In the genomic region with DNA sequence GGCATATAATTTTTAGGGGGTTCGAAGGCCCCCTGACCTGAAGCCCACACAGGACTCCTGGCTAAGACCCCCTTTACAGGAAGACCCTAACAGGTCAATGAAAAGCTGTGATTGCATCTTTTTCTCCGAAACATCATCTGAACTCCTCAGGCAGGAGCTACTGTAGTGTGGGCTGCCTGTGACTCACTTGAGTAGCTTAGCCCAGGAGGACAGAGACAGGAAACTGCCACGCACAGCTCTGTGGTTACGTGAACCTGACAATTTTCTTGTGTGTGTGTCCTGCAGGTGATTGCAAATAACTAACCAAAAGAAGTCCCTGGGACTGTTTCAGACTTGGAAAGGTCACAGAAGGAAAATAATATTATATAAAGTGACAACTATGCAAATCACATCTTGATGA, we compare ENCODE assay signal across 12 cellular contexts. TPM values are rescaled to one million over a fixed set of nuclear protein-coding genes. Genes with fewer than 3 reads are reported as not detected.
A peak's percentile ranks its signal among the peaks of the same experiment; 100 is the strongest.
DNase-seq lines count a peak whose midpoint lies in the region; ATAC-seq, FAIRE-seq and TF ChIP-seq lines count a peak whose summit lies in the region.
"Not testable (repeated sequence)": the region's sequence is repeated elsewhere in the genome, so short reads cannot be mapped to it uniquely, and the experiment has no call there.
"Had no signal": no experiment of that assay in that cellular context is flagged by ENCODE, and none has a peak within 500 bp of the region (broad histone marks: within the 10 kb centered on the region; RNA-seq: fewer than 3 reads in every experiment).

No MANE protein-coding gene starts in this region.

- H3K27ac Mint-ChIP-seq in activated CD4-positive, alpha-beta T cell treated with anti-CD3 and anti-CD28 coated beads, Interleukin-2, amount 10 ng/mL, durations not matched to agents 24 days and 14 days; activated naive CD4-positive, alpha-beta T cell treated with anti-CD3 and anti-CD28 coated beads, Interleukin-2, amount 10 ng/mL, durations not matched to agents 7 days and 5 days: not testable (repeated sequence)

- not testable (repeated sequence) for H3F3A ChIP-seq in GM23248 (ENCODE audit: insufficient read depth)

- H3K9ac ChIP-seq in GM23248; K562 (ENCODE audit: insufficient read depth in 1 of 2, low read depth in 2 of 2, low read length in 2 of 2): not testable (repeated sequence)

- not testable (repeated sequence) for TF ChIP-seq CTCF in NB4 (IDR thresholded peaks at IDR 0.05; ENCODE audit: low read depth, low read length); K562 (IDR thresholded peaks at IDR 0.05 in 2 of 3, conservative IDR thresholded peaks at IDR 0.05 in 1 of 3; ENCODE audit: insufficient read depth in 2 of 3, low read depth in 1 of 3, low read length in 3 of 3); foreskin fibroblast (IDR thresholded peaks at IDR 0.05; ENCODE audit: low read depth, low read length)

- not testable (repeated sequence) for H3K4me2 ChIP-seq in GM23248 (ENCODE audit: unreplicated experiment); K562 (ENCODE audit: insufficient read depth, low read length)

- peak; percentile 34 for DNase-seq in GM23248
- DNase-seq in NB4 (ENCODE audit: low read depth): peak; percentile 18
- DNase-seq in activated CD4-positive, alpha-beta T cell treated with anti-CD3 and anti-CD28 coated beads, Interleukin-2, amount 10 ng/mL, durations not matched to agents 24 days and 14 days: peak; percentile 63
- DNase-seq in activated naive CD4-positive, alpha-beta T cell treated with anti-CD3 and anti-CD28 coated beads, Interleukin-2, amount 10 ng/mL, durations not matched to agents 7 days and 5 days: peak; percentile 44
- DNase-seq in K562 (ENCODE audit: extremely low read depth in 1 of 4, low spot score in 3 of 4): not testable (repeated sequence)
- DNase-seq in foreskin fibroblast: peak; percentile 8 to 9
- DNase-seq in non-pigmented ciliary epithelial cell (ENCODE audit: low read depth): peak; percentile 31

- not testable (repeated sequence) for H3K9me3 Mint-ChIP-seq in activated CD4-positive, alpha-beta T cell treated with anti-CD3 and anti-CD28 coated beads, Interleukin-2, amount 10 ng/mL, durations not matched to agents 24 days and 14 days; activated naive CD4-positive, alpha-beta T cell treated with anti-CD3 and anti-CD28 coated beads, Interleukin-2, amount 10 ng/mL, durations not matched to agents 7 days and 5 days

- not testable (repeated sequence) for H3K9me1 ChIP-seq in K562 (ENCODE audit: control insufficient read depth, insufficient read depth, low read length)

- not testable (repeated sequence) for TF ChIP-seq POLR2A in NB4 (IDR thresholded peaks at IDR 0.05; ENCODE audit: extremely low read depth, insufficient read length); K562 (conservative IDR thresholded peaks at IDR 0.05)

- not testable (repeated sequence) for H3K79me2 ChIP-seq in GM23248 (ENCODE audit: insufficient read depth); K562 (ENCODE audit: control insufficient read depth, insufficient read depth, low read length)

- not testable (repeated sequence) for H3K27me3 Mint-ChIP-seq in activated CD4-positive, alpha-beta T cell treated with anti-CD3 and anti-CD28 coated beads, Interleukin-2, amount 10 ng/mL, durations not matched to agents 24 days and 14 days; activated naive CD4-positive, alpha-beta T cell treated with anti-CD3 and anti-CD28 coated beads, Interleukin-2, amount 10 ng/mL, durations not matched to agents 7 days and 5 days

- H4K20me1 ChIP-seq in GM23248 (ENCODE audit: insufficient read depth); K562 (replicated peaks; ENCODE audit: control insufficient read depth, insufficient read depth, low read length): not testable (repeated sequence)

- not testable (repeated sequence) for H2AFZ ChIP-seq in GM23248; K562 (ENCODE audit: low read depth, low read length)

- not testable (repeated sequence) for TF ChIP-seq EP300 in K562 (IDR thresholded peaks at IDR 0.05; ENCODE audit: low read length)

- intact Hi-C loops in activated CD4-positive, alpha-beta T cell treated with anti-CD3 and anti-CD28 coated beads, Interleukin-2, amount 10 ng/mL, durations not matched to agents 24 days and 14 days (cut with micrococcal nuclease): loop anchor here (10.0 kb wide), 1 partner anchor 166 kb away; no protein-coding TSS in a partner anchor
- intact Hi-C loops in K562 (cut with micrococcal nuclease): not testable (repeated sequence)

- in situ Hi-C loops in GM23248 (cut with MboI); K562 (cut with MboI): not testable (repeated sequence)

- not testable (repeated sequence) for H3K4me1 Mint-ChIP-seq in activated CD4-positive, alpha-beta T cell treated with anti-CD3 and anti-CD28 coated beads, Interleukin-2, amount 10 ng/mL, durations not matched to agents 24 days and 14 days; activated naive CD4-positive, alpha-beta T cell treated with anti-CD3 and anti-CD28 coated beads, Interleukin-2, amount 10 ng/mL, durations not matched to agents 7 days and 5 days

- WGBS in GM23248 (ENCODE audit: low coverage in 1 of 2, low lambda C conversion rate in 2 of 2, missing lambda C conversion rate in 2 of 2), 2 experiments: 71 to 81% methylated on average over 4 of the region's 4 CpGs
- 89% methylated on average over 4 of the region's 4 CpGs for WGBS in K562 (ENCODE audit: insufficient coverage, low coverage, missing lambda C conversion rate)

- not testable (repeated sequence) for H3K4me3 Mint-ChIP-seq in activated CD4-positive, alpha-beta T cell treated with anti-CD3 and anti-CD28 coated beads, Interleukin-2, amount 10 ng/mL, durations not matched to agents 24 days and 14 days; activated naive CD4-positive, alpha-beta T cell treated with anti-CD3 and anti-CD28 coated beads, Interleukin-2, amount 10 ng/mL, durations not matched to agents 7 days and 5 days

- peaks cover 27% of the 10 kb centered on the region for H3K36me3 Mint-ChIP-seq in activated CD4-positive, alpha-beta T cell treated with anti-CD3 and anti-CD28 coated beads, Interleukin-2, amount 10 ng/mL, durations not matched to agents 24 days and 14 days (ENCODE audit: low read depth)
- peaks cover 21% of the 10 kb centered on the region for H3K36me3 Mint-ChIP-seq in activated naive CD4-positive, alpha-beta T cell treated with anti-CD3 and anti-CD28 coated beads, Interleukin-2, amount 10 ng/mL, durations not matched to agents 7 days and 5 days

- peak; percentile 51 for FAIRE-seq in K562 (lab: Jason Lieb, UNC)

- H3K9me3 ChIP-seq in GM23248 (ENCODE audit: low read depth); K562 (replicated peaks; ENCODE audit: control insufficient read depth, insufficient read depth, low read depth, low read length): not testable (repeated sequence)

- H3K4me3 ChIP-seq in GM23248; NB4 (ENCODE audit: low read depth, low read length); K562; foreskin fibroblast (ENCODE audit: low read depth in 1 of 2, low read length in 2 of 2): not testable (repeated sequence)

- BruUV-seq in K562 (replicated peaks; lab: Mats Ljungman, UMichigan): not testable (repeated sequence)

- not testable (repeated sequence) for H3K9me2 ChIP-seq in GM23248 (ENCODE audit: insufficient read depth)

- not testable (repeated sequence) for H3K27me3 ChIP-seq in GM23248 (replicated peaks; ENCODE audit: insufficient read depth); K562 (ENCODE audit: control insufficient read depth in 2 of 2, insufficient read depth in 2 of 2, low read length in 2 of 2)

- not testable (repeated sequence) for ATAC-seq in K562

- H3K36me3 ChIP-seq in GM23248 (ENCODE audit: low read depth): not testable (repeated sequence)
- H3K36me3 ChIP-seq in K562 (ENCODE audit: control insufficient read depth, insufficient read depth, low read length): peaks cover 33% of the 10 kb centered on the region

- H3K4me1 ChIP-seq in GM23248 (ENCODE audit: insufficient read depth); K562 (replicated peaks in 1 of 2; ENCODE audit: control insufficient read depth in 2 of 2, insufficient read depth in 2 of 2, low read length in 2 of 2): not testable (repeated sequence)

- POLR2A ChIA-PET in K562 (lab: Yijun Ruan, JAX): not testable (repeated sequence)

- CTCF ChIA-PET in activated naive CD4-positive, alpha-beta T cell treated with anti-CD3 and anti-CD28 coated beads, Interleukin-2, amount 10 ng/mL, durations not matched to agents 7 days and 5 days (lab: Charles Lee); K562 (lab: Yijun Ruan, JAX; ENCODE audit: low intra/inter-chr PET ratio): not testable (repeated sequence)

- TF ChIP-seq RAD21 in K562 (CRISPR knock-in tag; conservative IDR thresholded peaks at IDR 0.05 in 1 of 2, IDR thresholded peaks at IDR 0.05 in 1 of 2): not testable (repeated sequence)

- not testable (repeated sequence) for H3K27ac ChIP-seq in GM23248; K562 (ENCODE audit: extremely low read depth, low read depth, low read length)

RNA-seq across cellular contexts. Expression of a gene that starts 15.1 kb away (rescaled TPM):
- total RNA-seq in GM23248 (2014; rRNA removed; shearing (Covaris generic)): not detected in 2 replicates
- polyA plus RNA-seq in GM23248 (2016; fragmentation: Nextera tagmentation; extraction: Ambion mirVana): not detected in 2 replicates
- not detected in 2 replicates for total RNA-seq in activated CD4-positive, alpha-beta T cell treated with anti-CD3 and anti-CD28 coated beads, Interleukin-2, amount 10 ng/mL, durations not matched to agents 24 days and 14 days
- total RNA-seq in K562 (2011; cell fraction: chromatin; rRNA removed; ENCODE audit: low replicate concordance): not detected in 2 replicates
- total RNA-seq in K562 (2011; cell fraction: nucleolus; rRNA removed): not detected in 2 replicates
- not detected in 2 replicates for total RNA-seq in K562 (2011; cell fraction: nucleoplasm; rRNA removed)
- 2.1 TPM in 1 of 2 replicates, not detected in the other for total RNA-seq in K562 (2014; rRNA removed)
- total RNA-seq in K562 (2014; rRNA removed; fragmentation: Illumina TruSeq; extraction: Trizol): not detected in 2 replicates
- total RNA-seq in K562 (2015; rRNA removed; fragmentation: Illumina TruSeq; extraction: Trizol): not detected in 2 replicates
- total RNA-seq in K562 (2021): 0.40 and 0.51 TPM in 2 replicates
- polyA plus RNA-seq in K562 (2011; rRNA removed): not detected in 2 replicates
- 0.31 TPM in 1 of 2 replicates, not detected in the other for polyA plus RNA-seq in K562 (2011; cell fraction: cytosol; rRNA removed)
- not detected in 2 replicates for polyA plus RNA-seq in K562 (2011; cell fraction: nucleus; rRNA removed)
- 0.28 TPM in 1 of 2 replicates, not detected in the other for polyA plus RNA-seq in K562 (2012)
- polyA plus RNA-seq in K562 (2014; fragmentation: Illumina TruSeq; extraction: Trizol): not detected in 2 replicates
- polyA plus RNA-seq in K562 (2014; fragmentation: Nextera tagmentation; extraction: Ambion mirVana): under 1 TPM in 1 of 2 experiments, not detected in 1; 0.25 TPM
- polyA plus RNA-seq in K562 (2014; rRNA removed): 0.25 and 0.39 TPM in 2 replicates
- 0.28 TPM in 1 of 2 replicates, not detected in the other for polyA minus RNA-seq in K562 (2011; rRNA and poly(A)+ RNA removed)
- not detected in 2 replicates for polyA minus RNA-seq in K562 (2011; cell fraction: cytosol; rRNA and poly(A)+ RNA removed)
- polyA minus RNA-seq in K562 (2011; cell fraction: nucleus; rRNA and poly(A)+ RNA removed): not detected in 2 replicates
- total RNA-seq: H9, Peyer's patch, Right ventricle myocardium inferior, SK-MEL-5 had no signal
- polyA plus RNA-seq: CD14-positive monocyte had no signal

RNA-seq across cellular contexts. Expression of a gene that starts 33.0 kb away (rescaled TPM):
- 15.8 and 18.5 TPM in 2 replicates for total RNA-seq in GM23248 (2014; rRNA removed; shearing (Covaris generic))
- 6.7 and 7.6 TPM in 2 replicates for polyA plus RNA-seq in GM23248 (2016; fragmentation: Nextera tagmentation; extraction: Ambion mirVana)
- 15.7 and 17.3 TPM in 2 replicates for total RNA-seq in activated CD4-positive, alpha-beta T cell treated with anti-CD3 and anti-CD28 coated beads, Interleukin-2, amount 10 ng/mL, durations not matched to agents 24 days and 14 days
- 39.0 and 62.3 TPM in 2 replicates for total RNA-seq in K562 (2011; cell fraction: chromatin; rRNA removed; ENCODE audit: low replicate concordance)
- 32.2 and 37.4 TPM in 2 replicates for total RNA-seq in K562 (2011; cell fraction: nucleolus; rRNA removed)
- total RNA-seq in K562 (2011; cell fraction: nucleoplasm; rRNA removed): 33.4 and 38.2 TPM in 2 replicates
- 30.7 and 35.7 TPM in 2 replicates for total RNA-seq in K562 (2014; rRNA removed)
- 23.5 and 25.4 TPM in 2 replicates for total RNA-seq in K562 (2014; rRNA removed; fragmentation: Illumina TruSeq; extraction: Trizol)
- total RNA-seq in K562 (2015; rRNA removed; fragmentation: Illumina TruSeq; extraction: Trizol): 25.2 and 25.5 TPM in 2 replicates
- total RNA-seq in K562 (2021): 30.5 and 31.7 TPM in 2 replicates
- 54.1 and 66.1 TPM in 2 replicates for polyA plus RNA-seq in K562 (2011; rRNA removed)
- 80.5 and 83.5 TPM in 2 replicates for polyA plus RNA-seq in K562 (2011; cell fraction: cytosol; rRNA removed)
- 61.4 and 80.3 TPM in 2 replicates for polyA plus RNA-seq in K562 (2011; cell fraction: nucleus; rRNA removed)
- 24.6 and 39.3 TPM in 2 replicates for polyA plus RNA-seq in K562 (2012)
- 37.4 and 38.9 TPM in 2 replicates for polyA plus RNA-seq in K562 (2014; fragmentation: Illumina TruSeq; extraction: Trizol)
- 10 to 100 TPM; 10.8 to 13.9 TPM for polyA plus RNA-seq in K562 (2014; fragmentation: Nextera tagmentation; extraction: Ambion mirVana)
- polyA plus RNA-seq in K562 (2014; rRNA removed): 30.9 and 39.1 TPM in 2 replicates
- 38.5 and 40.2 TPM in 2 replicates for polyA minus RNA-seq in K562 (2011; rRNA and poly(A)+ RNA removed)
- 25.8 and 31.2 TPM in 2 replicates for polyA minus RNA-seq in K562 (2011; cell fraction: cytosol; rRNA and poly(A)+ RNA removed)
- polyA minus RNA-seq in K562 (2011; cell fraction: nucleus; rRNA and poly(A)+ RNA removed): 15.8 and 29.1 TPM in 2 replicates

RNA-seq across cellular contexts. Expression of a gene that starts 34.5 kb away (rescaled TPM):
- total RNA-seq in GM23248 (2014; rRNA removed; shearing (Covaris generic)): not detected in 2 replicates
- polyA plus RNA-seq in GM23248 (2016; fragmentation: Nextera tagmentation; extraction: Ambion mirVana) (not detected in 2 replicates), K562 (2011; rRNA removed) (not detected in 2 replicates), K562 (2014; fragmentation: Illumina TruSeq; extraction: Trizol) (not detected in 2 replicates), K562 (2014; fragmentation: Nextera tagmentation; extraction: Ambion mirVana) (not detected), K562 (2014; rRNA removed) (not detected in 2 replicates)
- not detected in 2 replicates for total RNA-seq in activated CD4-positive, alpha-beta T cell treated with anti-CD3 and anti-CD28 coated beads, Interleukin-2, amount 10 ng/mL, durations not matched to agents 24 days and 14 days
- not detected in 2 replicates for total RNA-seq in K562 (2011; cell fraction: chromatin; rRNA removed; ENCODE audit: low replicate concordance)
- total RNA-seq in K562 (2011; cell fraction: nucleolus; rRNA removed): not detected in 2 replicates
- total RNA-seq in K562 (2011; cell fraction: nucleoplasm; rRNA removed): not detected in 2 replicates
- total RNA-seq in K562 (2014; rRNA removed) (not detected in 2 replicates), K562 (2014; rRNA removed; fragmentation: Illumina TruSeq; extraction: Trizol) (not detected in 2 replicates), K562 (2015; rRNA removed; fragmentation: Illumina TruSeq; extraction: Trizol) (not detected in 2 replicates), K562 (2021) (0.47 and 0.62 TPM in 2 replicates)
- not detected in 2 replicates for polyA plus RNA-seq in K562 (2011; cell fraction: cytosol; rRNA removed)
- 0.17 TPM in 1 of 2 replicates, not detected in the other for polyA plus RNA-seq in K562 (2011; cell fraction: nucleus; rRNA removed)
- polyA plus RNA-seq in K562 (2012): 0.30 TPM in 1 of 2 replicates, not detected in the other
- polyA minus RNA-seq in K562 (2011; rRNA and poly(A)+ RNA removed): not detected in 2 replicates
- not detected in 2 replicates for polyA minus RNA-seq in K562 (2011; cell fraction: cytosol; rRNA and poly(A)+ RNA removed)
- polyA minus RNA-seq in K562 (2011; cell fraction: nucleus; rRNA and poly(A)+ RNA removed): not detected in 2 replicates
- total RNA-seq: H9, Peyer's patch, Right ventricle myocardium inferior, SK-MEL-5 had no signal
- polyA plus RNA-seq: CD14-positive monocyte had no signal

RNA-seq across cellular contexts. Expression of a gene that starts 35.6 kb away (rescaled TPM):
- 21.8 and 22.5 TPM in 2 replicates for total RNA-seq in GM23248 (2014; rRNA removed; shearing (Covaris generic))
- polyA plus RNA-seq in GM23248 (2016; fragmentation: Nextera tagmentation; extraction: Ambion mirVana): 10.0 and 10.2 TPM in 2 replicates
- 15.4 and 16.3 TPM in 2 replicates for total RNA-seq in activated CD4-positive, alpha-beta T cell treated with anti-CD3 and anti-CD28 coated beads, Interleukin-2, amount 10 ng/mL, durations not matched to agents 24 days and 14 days
- 65.3 and 80.0 TPM in 2 replicates for total RNA-seq in K562 (2011; cell fraction: chromatin; rRNA removed; ENCODE audit: low replicate concordance)
- total RNA-seq in K562 (2011; cell fraction: nucleolus; rRNA removed): 37.4 and 46.5 TPM in 2 replicates
- 56.1 and 70.4 TPM in 2 replicates for total RNA-seq in K562 (2011; cell fraction: nucleoplasm; rRNA removed)
- total RNA-seq in K562 (2014; rRNA removed): 9.1 and 12.2 TPM in 2 replicates
- total RNA-seq in K562 (2014; rRNA removed; fragmentation: Illumina TruSeq; extraction: Trizol): 16.2 and 18.7 TPM in 2 replicates
- total RNA-seq in K562 (2015; rRNA removed; fragmentation: Illumina TruSeq; extraction: Trizol): 11.9 and 16.2 TPM in 2 replicates
- total RNA-seq in K562 (2021): 15.6 and 16.8 TPM in 2 replicates
- polyA plus RNA-seq in K562 (2011; rRNA removed): 16.7 and 22.8 TPM in 2 replicates
- 6.9 and 11.3 TPM in 2 replicates for polyA plus RNA-seq in K562 (2011; cell fraction: cytosol; rRNA removed)
- 24.2 and 24.8 TPM in 2 replicates for polyA plus RNA-seq in K562 (2011; cell fraction: nucleus; rRNA removed)
- polyA plus RNA-seq in K562 (2012): 6.9 and 7.2 TPM in 2 replicates
- 11.0 and 12.8 TPM in 2 replicates for polyA plus RNA-seq in K562 (2014; fragmentation: Illumina TruSeq; extraction: Trizol)
- 1 to 10 TPM; 6.9 to 8.6 TPM for polyA plus RNA-seq in K562 (2014; fragmentation: Nextera tagmentation; extraction: Ambion mirVana)
- polyA plus RNA-seq in K562 (2014; rRNA removed): 8.8 and 11.3 TPM in 2 replicates
- polyA minus RNA-seq in K562 (2011; rRNA and poly(A)+ RNA removed): 33.4 and 40.9 TPM in 2 replicates
- 14.0 and 19.7 TPM in 2 replicates for polyA minus RNA-seq in K562 (2011; cell fraction: cytosol; rRNA and poly(A)+ RNA removed)
- polyA minus RNA-seq in K562 (2011; cell fraction: nucleus; rRNA and poly(A)+ RNA removed): 8.9 and 20.7 TPM in 2 replicates

RNA-seq across cellular contexts. Expression of a gene that starts 52.8 kb away (rescaled TPM):
- total RNA-seq in GM23248 (2014; rRNA removed; shearing (Covaris generic)): not detected in 2 replicates
- polyA plus RNA-seq in GM23248 (2016; fragmentation: Nextera tagmentation; extraction: Ambion mirVana) (not detected in 2 replicates), K562 (2011; rRNA removed) (not detected in 2 replicates), K562 (2014; fragmentation: Illumina TruSeq; extraction: Trizol) (not detected in 2 replicates), K562 (2014; fragmentation: Nextera tagmentation; extraction: Ambion mirVana) (not detected), K562 (2014; rRNA removed) (not detected in 2 replicates)
- 0.45 TPM in 1 of 2 replicates, not detected in the other for total RNA-seq in activated CD4-positive, alpha-beta T cell treated with anti-CD3 and anti-CD28 coated beads, Interleukin-2, amount 10 ng/mL, durations not matched to agents 24 days and 14 days
- total RNA-seq in K562 (2011; cell fraction: chromatin; rRNA removed; ENCODE audit: low replicate concordance): not detected in 2 replicates
- total RNA-seq in K562 (2011; cell fraction: nucleolus; rRNA removed): not detected in 2 replicates
- total RNA-seq in K562 (2011; cell fraction: nucleoplasm; rRNA removed): not detected in 2 replicates
- total RNA-seq in K562 (2014; rRNA removed) (not detected in 2 replicates), K562 (2014; rRNA removed; fragmentation: Illumina TruSeq; extraction: Trizol) (not detected in 2 replicates), K562 (2015; rRNA removed; fragmentation: Illumina TruSeq; extraction: Trizol) (not detected in 2 replicates), K562 (2021) (0.84 and 1.2 TPM in 2 replicates)
- polyA plus RNA-seq in K562 (2011; cell fraction: cytosol; rRNA removed): not detected in 2 replicates
- polyA plus RNA-seq in K562 (2011; cell fraction: nucleus; rRNA removed): not detected in 2 replicates
- 0.03 and 0.12 TPM in 2 replicates for polyA plus RNA-seq in K562 (2012)
- not detected in 2 replicates for polyA minus RNA-seq in K562 (2011; rRNA and poly(A)+ RNA removed)
- polyA minus RNA-seq in K562 (2011; cell fraction: cytosol; rRNA and poly(A)+ RNA removed): not detected in 2 replicates
- polyA minus RNA-seq in K562 (2011; cell fraction: nucleus; rRNA and poly(A)+ RNA removed): not detected in 2 replicates
- total RNA-seq: H9, Right ventricle myocardium inferior, SK-MEL-5 had no signal
- polyA plus RNA-seq: CD14-positive monocyte had no signal
